10 cellular contexts compared by ENCODE assay signal in genomic region chr13:100610399-100611347, GRCh38. TPM values are rescaled to one million over a fixed set of nuclear protein-coding genes. Genes with fewer than 3 reads are reported as not detected.
A peak's percentile ranks its signal among the peaks of the same experiment; 100 is the strongest.
DNase-seq lines count a peak whose midpoint lies in the region; ATAC-seq and TF ChIP-seq lines count a peak whose summit lies in the region.
"Had no signal": no experiment of that assay in that cellular context is flagged by ENCODE, and none has a peak within 500 bp of the region (broad histone marks: within the 10 kb centered on the region; RNA-seq: fewer than 3 reads in every experiment).

No MANE protein-coding gene starts in this region.

- H3K4me1 ChIP-seq in OCI-LY1 (ENCODE audit: insufficient read depth, low read length, severe bottlenecking) (peaks cover 19% of the 10 kb centered on the region), neural progenitor cell (no peaks in the 10 kb centered on the region), right cardiac atrium (ENCODE audit: control insufficient read depth, insufficient read depth, low read length) (no peaks in the 10 kb centered on the region)

- H3K27me3 ChIP-seq in OCI-LY1 (ENCODE audit: insufficient read depth, low read length) (no peaks in the 10 kb centered on the region), neural progenitor cell (no peaks in the 10 kb centered on the region), right cardiac atrium (ENCODE audit: control insufficient read depth, insufficient read depth) (no peaks in the 10 kb centered on the region)

- H3K79me2 ChIP-seq in OCI-LY1 (ENCODE audit: insufficient read depth, low read length) (no peaks in the 10 kb centered on the region), neural progenitor cell (ENCODE audit: low read depth) (no peaks in the 10 kb centered on the region)

- H3K9ac ChIP-seq in OCI-LY1 (ENCODE audit: low read length) (peak overlapping the region; percentile 33; the same call in 1 of the 2 replicates), neural progenitor cell (no peak overlapping the region)

- H3F3A ChIP-seq in OCI-LY1 (ENCODE audit: insufficient read depth, low read length) (no peaks in the 10 kb centered on the region), neural progenitor cell (ENCODE audit: low read depth) (no peaks in the 10 kb centered on the region)

- peaks cover 5% of the 10 kb centered on the region for H3K27me3 Mint-ChIP-seq in neural progenitor cell (ENCODE audit: insufficient read depth, low read depth)

- H3K36me3 ChIP-seq in OCI-LY1 (ENCODE audit: insufficient read depth, low read length) (no peaks in the 10 kb centered on the region), neural progenitor cell (no peaks in the 10 kb centered on the region)

- DNase-seq in stimulated activated effector memory CD8-positive, alpha-beta T cell treated with anti-CD3 and anti-CD28 coated beads, Interleukin-12 subunit alpha, Interleukin-12 subunit beta, amount 100 ng/mL, for 72 hours (ENCODE audit: low spot score in 2 of 2): no peak
- DNase-seq in neural progenitor cell (ENCODE audit: low spot score) (no peak), right cardiac atrium (no peak), head of caudate nucleus (no peak)
- DNase-seq: left ventricle myocardium inferior had no signal

- peaks cover 23% of the 10 kb centered on the region for H3K4me1 Mint-ChIP-seq in stimulated activated effector memory CD8-positive, alpha-beta T cell treated with anti-CD3 and anti-CD28 coated beads, Interleukin-12 subunit alpha, Interleukin-12 subunit beta, amount 100 ng/mL, for 72 hours
- H3K4me1 Mint-ChIP-seq in neural progenitor cell: peaks cover 9% of the 10 kb centered on the region

- no peak overlapping the region for H3K4me3 Mint-ChIP-seq in stimulated activated effector memory CD8-positive, alpha-beta T cell treated with anti-CD3 and anti-CD28 coated beads, Interleukin-12 subunit alpha, Interleukin-12 subunit beta, amount 100 ng/mL, for 72 hours
- no peak overlapping the region for H3K4me3 Mint-ChIP-seq in neural progenitor cell
- H3K4me3 Mint-ChIP-seq: brain had no signal

- no peaks in the 10 kb centered on the region for H3K9me3 ChIP-seq in OCI-LY1 (ENCODE audit: low read length)
- H3K9me3 ChIP-seq in neural progenitor cell (ENCODE audit: low read depth): no peaks in the 10 kb centered on the region
- H3K9me3 ChIP-seq in right cardiac atrium (ENCODE audit: control insufficient read depth, low read length): no peaks in the 10 kb centered on the region
- H3K9me3 ChIP-seq: left ventricle myocardium inferior had no signal

- H3K4me2 ChIP-seq in OCI-LY1 (ENCODE audit: low read length) (peak overlapping the region; percentile 30), neural progenitor cell (no peak overlapping the region)

- TF ChIP-seq CTCF in OCI-LY1 (IDR thresholded peaks at IDR 0.05; ENCODE audit: low read length) (no peak), neural progenitor cell (IDR thresholded peaks at IDR 0.05) (no peak)

- H3K4me3 ChIP-seq in OCI-LY1 (ENCODE audit: low read depth, low read length, poor library complexity, severe bottlenecking) (peak overlapping the region; percentile 11), neural progenitor cell (no peak overlapping the region), right cardiac atrium (ENCODE audit: low read length) (no peak overlapping the region)
- H3K4me3 ChIP-seq: left ventricle myocardium inferior had no signal

- H3K9me2 ChIP-seq in OCI-LY1 (ENCODE audit: low read depth, low read length): no peaks in the 10 kb centered on the region

- peak overlapping the region; percentile 75 for H3K27ac ChIP-seq in OCI-LY1 (ENCODE audit: low read depth, low read length, poor library complexity, severe bottlenecking)
- no peak overlapping the region for H3K27ac ChIP-seq in neural progenitor cell
- no peak overlapping the region for H3K27ac ChIP-seq in right cardiac atrium (ENCODE audit: low read length)
- H3K27ac ChIP-seq: left ventricle myocardium inferior had no signal

- H4K20me1 ChIP-seq in OCI-LY1 (ENCODE audit: insufficient read depth, low read length): no peaks in the 10 kb centered on the region
- H4K20me1 ChIP-seq in neural progenitor cell (ENCODE audit: low read depth): no peaks in the 10 kb centered on the region

- peak overlapping the region; percentile 10 for H3K27ac Mint-ChIP-seq in stimulated activated effector memory CD8-positive, alpha-beta T cell treated with anti-CD3 and anti-CD28 coated beads, Interleukin-12 subunit alpha, Interleukin-12 subunit beta, amount 100 ng/mL, for 72 hours
- H3K27ac Mint-ChIP-seq in neural progenitor cell: no peak overlapping the region
- H3K27ac Mint-ChIP-seq: brain had no signal

- no peaks in the 10 kb centered on the region for H3K9me3 Mint-ChIP-seq in stimulated activated effector memory CD8-positive, alpha-beta T cell treated with anti-CD3 and anti-CD28 coated beads, Interleukin-12 subunit alpha, Interleukin-12 subunit beta, amount 100 ng/mL, for 72 hours
- peaks cover under 1% of the 10 kb centered on the region for H3K9me3 Mint-ChIP-seq in neural progenitor cell
- H3K9me3 Mint-ChIP-seq: brain had no signal

- intact Hi-C loops in right cardiac atrium (cut with DNase I): no loop called here
- intact Hi-C loops in head of caudate nucleus (cut with DNase I): no loop called here

- ATAC-seq in GM19372 (IDR thresholded peaks at IDR 0.05; ENCODE audit: low read depth, unreplicated experiment): peak; percentile 31
- ATAC-seq in HG02870 (IDR thresholded peaks at IDR 0.05; ENCODE audit: unreplicated experiment): peak; percentile 27
- no peak for ATAC-seq in stimulated activated effector memory CD8-positive, alpha-beta T cell treated with anti-CD3 and anti-CD28 coated beads, Interleukin-12 subunit alpha, Interleukin-12 subunit beta, amount 100 ng/mL, for 72 hours
- no peak for ATAC-seq in right cardiac atrium
- ATAC-seq: HCT116 had no signal

- H2AFZ ChIP-seq in OCI-LY1 (ENCODE audit: low read length) (no peak overlapping the region), neural progenitor cell (replicated peaks) (no peak overlapping the region)

- peaks cover 6% of the 10 kb centered on the region for H3K36me3 Mint-ChIP-seq in stimulated activated effector memory CD8-positive, alpha-beta T cell treated with anti-CD3 and anti-CD28 coated beads, Interleukin-12 subunit alpha, Interleukin-12 subunit beta, amount 100 ng/mL, for 72 hours
- H3K36me3 Mint-ChIP-seq in neural progenitor cell: peaks cover 18% of the 10 kb centered on the region

- WGBS in right cardiac atrium: 64% methylated on average over 6 of the region's 6 CpGs

RNA-seq across cellular contexts. Expression of gene GGACT, which starts 22.1 kb away (rescaled TPM):
- total RNA-seq in neural progenitor cell (ENCODE audit: low replicate concordance) (1.3 and 3.6 TPM in 2 replicates), right cardiac atrium (1 to 10 TPM; 1.0 to 2.2 (median 1.8) TPM)
- polyA plus RNA-seq in right cardiac atrium: 0.63 TPM

Comparison
In these comparisons a context has a peak if more than half of its experiments do, and no peak if none do; other contexts are left out.
1. ATAC-seq: peak in GM19372 (single experiment) and HG02870 (single experiment); none in stimulated activated effector memory CD8-positive, alpha-beta T cell treated with anti-CD3 and anti-CD28 coated beads, Interleukin-12 subunit alpha, Interleukin-12 subunit beta, amount 100 ng/mL, for 72 hours (single experiment) and right cardiac atrium (0 of 2).